In the genomic region with DNA sequence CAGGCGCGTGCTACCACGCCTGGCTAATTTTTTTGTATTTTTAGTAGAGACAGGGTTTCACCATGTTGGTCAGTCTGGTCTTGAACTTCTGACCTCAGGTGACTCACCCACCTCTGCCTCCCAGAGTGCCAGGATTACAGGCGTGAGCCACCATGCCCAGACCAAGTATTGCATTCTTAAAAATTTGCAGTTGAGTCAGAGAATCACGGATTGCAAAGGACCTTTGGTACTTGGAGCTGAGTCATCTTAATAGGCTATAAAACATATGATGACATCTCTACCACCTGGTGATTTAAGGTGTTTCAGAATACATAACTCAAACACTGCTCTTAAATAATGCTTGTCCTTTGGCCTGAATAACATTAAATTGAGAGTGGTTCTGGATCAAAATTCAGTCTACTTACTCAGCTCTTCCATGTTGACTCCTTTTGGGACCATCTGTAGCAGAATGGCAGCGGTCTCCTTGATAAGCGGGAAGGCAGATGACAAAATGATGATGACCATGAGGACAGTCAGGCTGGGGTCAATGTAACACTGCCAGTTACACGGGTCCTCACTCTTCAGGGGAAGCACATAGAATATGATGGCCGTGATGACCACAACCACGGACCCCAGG, we compare ENCODE assay signal across 19 cellular contexts. TPM values are rescaled to one million over a fixed set of nuclear protein-coding genes. Genes with fewer than 3 reads are reported as not detected.
DNase-seq lines count a peak whose midpoint lies in the region; ATAC-seq, FAIRE-seq and TF ChIP-seq lines count a peak whose summit lies in the region.
"Had no signal": no experiment of that assay in that cellular context is flagged by ENCODE, and none has a peak within 500 bp of the region (broad histone marks: within the 10 kb centered on the region; RNA-seq: fewer than 3 reads in every experiment).

No MANE protein-coding gene starts in this region.

- CTCF ChIA-PET in HEK293T (lab: Yijun Ruan, JAX) = no interaction called here

- POLR2A ChIA-PET in HEK293T (lab: Yijun Ruan, JAX) = interaction anchor here (1.0 kb wide), 1 partner anchor 10 kb away, joined by 3 read pairs; no protein-coding TSS in a partner anchor

- H3K27ac ChIP-seq in Peyer's patch (peak overlapping the region in 1 of 4 donors; percentile 45), small intestine (ENCODE audit: low read depth in 1 of 2, low read length in 1 of 2) (peak overlapping the region; percentile 50 to 82)
- H3K27ac ChIP-seq: coronary artery, esophagus squamous epithelium, testis had no signal

- H3K9me3 ChIP-seq in Peyer's patch (no peaks in the 10 kb centered on the region), small intestine (ENCODE audit: control insufficient read depth, low read depth) (no peaks in the 10 kb centered on the region)
- H3K9me3 ChIP-seq: esophagus squamous epithelium, testis had no signal

- no peaks in the 10 kb centered on the region for H3K27me3 ChIP-seq in Peyer's patch
- no peaks in the 10 kb centered on the region for H3K27me3 ChIP-seq in small intestine (ENCODE audit: control insufficient read depth in 2 of 2, insufficient read depth in 2 of 2, low read length in 2 of 2)
- H3K27me3 ChIP-seq: testis had no signal

- peaks cover 0 to under 1% (median 0%) of the 10 kb centered on the region in 4 donors for H3K4me1 ChIP-seq in Peyer's patch
- H3K4me1 ChIP-seq in small intestine (ENCODE audit: control insufficient read depth in 2 of 2, insufficient read depth in 1 of 2, low read depth in 1 of 2, low read length in 1 of 2) = peaks cover 0 to 2% of the 10 kb centered on the region in 2 donors
- H3K4me1 ChIP-seq: esophagus squamous epithelium, testis had no signal

- no peak overlapping the region for H3K4me3 ChIP-seq in Peyer's patch
- no peak overlapping the region for H3K4me3 ChIP-seq in small intestine (ENCODE audit: low read depth in 1 of 2, low read length in 2 of 2)
- H3K4me3 ChIP-seq: coronary artery, esophagus squamous epithelium, lung, testis had no signal

- H3K36me3 ChIP-seq in Peyer's patch (no peaks in the 10 kb centered on the region), small intestine (ENCODE audit: control insufficient read depth in 2 of 2, insufficient read depth in 2 of 2, low read length in 2 of 2) (peaks cover 0 to 15% of the 10 kb centered on the region in 2 donors)
- H3K36me3 ChIP-seq: esophagus squamous epithelium had no signal

- no peak for FAIRE-seq in small intestine (lab: Jason Lieb, UNC)

- DNase-seq in HEK293T (ENCODE audit: extremely low spot score) (no peak), Peyer's patch (peak in 2 of 3 donors; percentile 57 to 73), small intestine (peak; percentile 93)
- DNase-seq in activated CD4-positive, alpha-beta T cell treated with anti-CD3 and anti-CD28 coated beads, Interleukin-2, amount 50 U/mL, for 1 hour = no peak
- DNase-seq: activated CD4-positive, alpha-beta memory T cell treated with anti-CD3 and anti-CD28 coated beads for 36 hours; amniotic stem cell; C1 segment of cervical spinal cord; esophagus squamous epithelium; NCI-H2029; NCI-H526 treated with DMSO at 0.1 percent for 48 hours; SIG-M5; stimulated activated CD4-positive, alpha-beta T cell treated with anti-CD3 and anti-CD28 coated beads, Interleukin-1b, Interleukin-23, amount 100 ng/mL, for 48 hours; testis had no signal

- WGBS in small intestine, 3 donors = 41 to 75% (median 59%) methylated on average over 10 of the region's 10 CpGs

- no peak for TF ChIP-seq POLR2A in Peyer's patch (IDR thresholded peaks at IDR 0.05)

- TF ChIP-seq CTCF in Peyer's patch (IDR thresholded peaks at IDR 0.05) = no peak

- peak; percentile 92 for ATAC-seq in esophagus mucosa
- ATAC-seq in GM21717 (IDR thresholded peaks at IDR 0.05; ENCODE audit: unreplicated experiment) = no peak
- no peak for ATAC-seq in GM19452 (IDR thresholded peaks at IDR 0.05; ENCODE audit: unreplicated experiment)

TF ChIP-seq in HEK293T, 16 proteins besides CTCF, POLR2A, EP300 and RAD21:
- no peak for TF ChIP-seq ZNF384 (IDR thresholded peaks at IDR 0.05)
- no peak for TF ChIP-seq CTBP1 (IDR thresholded peaks at IDR 0.05; ENCODE audit: borderline replicate concordance)
- no peak for TF ChIP-seq BHLHE40 (IDR thresholded peaks at IDR 0.05; ENCODE audit: borderline replicate concordance)
- no peak for TF ChIP-seq FOXA1 (IDR thresholded peaks at IDR 0.05)
- TF ChIP-seq, protein P1, sequence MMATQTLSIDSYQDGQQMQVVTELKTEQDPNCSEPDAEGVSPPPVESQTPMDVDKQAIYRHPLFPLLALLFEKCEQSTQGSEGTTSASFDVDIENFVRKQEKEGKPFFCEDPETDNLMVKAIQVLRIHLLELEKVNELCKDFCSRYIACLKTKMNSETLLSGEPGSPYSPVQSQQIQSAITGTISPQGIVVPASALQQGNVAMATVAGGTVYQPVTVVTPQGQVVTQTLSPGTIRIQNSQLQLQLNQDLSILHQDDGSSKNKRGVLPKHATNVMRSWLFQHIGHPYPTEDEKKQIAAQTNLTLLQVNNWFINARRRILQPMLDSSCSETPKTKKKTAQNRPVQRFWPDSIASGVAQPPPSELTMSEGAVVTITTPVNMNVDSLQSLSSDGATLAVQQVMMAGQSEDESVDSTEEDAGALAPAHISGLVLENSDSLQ (IDR thresholded peaks at IDR 0.05) = 0 out of 2 replicates have a peak, but pooled peaks have one; percentile 36
- TF ChIP-seq HDGF (IDR thresholded peaks at IDR 0.05; ENCODE audit: borderline replicate concordance) = no peak

RNA-seq across cellular contexts. Expression of a gene that starts 10.4 kb away (rescaled TPM):
- total RNA-seq in Peyer's patch (10 to 100 TPM in 3 of 4 donors, 1 to 10 TPM in 1; 2.5 to 31.9 (median 16.2) TPM), esophagus mucosa (0.12 TPM)
- 1 to 10 TPM; 4.7 to 7.6 (median 6.5) TPM for polyA plus RNA-seq in small intestine
- total RNA-seq: activated CD4-positive, alpha-beta memory T cell treated with anti-CD3 and anti-CD28 coated beads for 36 hours; esophagus squamous epithelium; G401; lung had no signal
- polyA plus RNA-seq: lung had no signal

Comparison
In these comparisons a context has a peak if more than half of its experiments do, and no peak if none do; other contexts are left out.
1. DNase-seq: peak in Peyer's patch (2 of 3) and small intestine (single experiment); none in HEK293T (single experiment) and activated CD4-positive, alpha-beta T cell treated with anti-CD3 and anti-CD28 coated beads, Interleukin-2, amount 50 U/mL, for 1 hour (single experiment).